Comparison of ENCODE assay signal across 42 cellular contexts in genomic region chr19:14669940-14670339, GRCh38. TPM values are rescaled to one million over a fixed set of nuclear protein-coding genes. Genes with fewer than 3 reads are reported as not detected.
"Had no signal": no experiment of that assay in that cellular context is flagged by ENCODE, and none has a peak within 500 bp of the region (broad histone marks: within the 10 kb centered on the region; RNA-seq: fewer than 3 reads in every experiment).

No MANE protein-coding gene starts in this region.

- DNase-seq: activated effector memory CD4-positive, alpha-beta T cell treated with anti-CD3 and anti-CD28 coated beads, Interleukin-2, amount 50 U/mL, for 16 hours; activated effector memory CD4-positive, alpha-beta T cell treated with Interleukin-2 at 50 U/mL for 16 hours; activated gamma-delta T cell; activated gamma-delta T cell treated with Interleukin-2 at 50 U/mL for 16 hours; activated naive CD4-positive, alpha-beta T cell; activated naive CD4-positive, alpha-beta T cell treated with anti-CD3 and anti-CD28 coated beads for 36 hours; activated naive CD4-positive, alpha-beta T cell treated with anti-CD3 and anti-CD28 coated beads, Interleukin-2, amount 10 ng/mL, durations not matched to agents 7 days and 5 days; activated naive CD4-positive, alpha-beta T cell treated with anti-CD3 and anti-CD28 coated beads, Interleukin-2, amount 50 U/mL, for 16 hours; activated naive CD4-positive, alpha-beta T cell treated with Interleukin-2 at 50 U/mL for 16 hours; activated naive CD8-positive, alpha-beta T cell treated with anti-CD3 and anti-CD28 coated beads for 36 hours; activated naive CD8-positive, alpha-beta T cell treated with anti-CD3 and anti-CD28 coated beads, Interleukin-2, amount 10 ng/mL, durations not matched to agents 7 days and 5 days; activated naive CD8-positive, alpha-beta T cell treated with anti-CD3 and anti-CD28 coated beads, Interleukin-2, amount 50 U/mL, for 24 hours; activated T-cell treated with anti-CD3 and anti-CD28 coated beads, Interleukin-2, amount 50 U/mL, for 1 hour; activated T-cell treated with anti-CD3 and anti-CD28 coated beads, Interleukin-2, amount 50 U/mL, for 24 hours; activated T-cell treated with anti-CD3 and anti-CD28 coated beads, Interleukin-2, amount 50 U/mL, for 4 hours; activated T-cell treated with anti-CD3 and anti-CD28 coated beads, Interleukin-2, amount 50 U/mL, for 48 hours; activated T-cell treated with anti-CD3 and anti-CD28 coated beads, Interleukin-2, amount 50 U/mL, for 72 hours; adrenal gland; amniotic stem cell; amygdala; anterior cingulate cortex; aorta; body of pancreas; brain microvascular endothelial cell; caudate nucleus; central memory CD4-positive, alpha-beta T cell; cerebellar nuclear complex had no signal

- H3K27me3 Mint-ChIP-seq: activated T-helper 17 cell treated with anti-CD3 and anti-CD28 coated beads, Interleukin-2, amount 50 U/mL, for 72 hours had no signal

- H3K4me3 Mint-ChIP-seq: activated naive CD4-positive, alpha-beta T cell treated with anti-CD3 and anti-CD28 coated beads for 36 hours; activated naive CD4-positive, alpha-beta T cell treated with anti-CD3 and anti-CD28 coated beads, Interleukin-2, amount 10 ng/mL, durations not matched to agents 7 days and 5 days; activated naive CD4-positive, alpha-beta T cell treated with anti-CD3 and anti-CD28 coated beads, Interleukin-2, amount 50 U/mL, for 24 hours; activated naive CD8-positive, alpha-beta T cell; activated naive CD8-positive, alpha-beta T cell treated with anti-CD3 and anti-CD28 coated beads for 36 hours; activated naive CD8-positive, alpha-beta T cell treated with anti-CD3 and anti-CD28 coated beads, Interleukin-2, amount 10 ng/mL, durations not matched to agents 7 days and 5 days; activated naive CD8-positive, alpha-beta T cell treated with anti-CD3 and anti-CD28 coated beads, Interleukin-2, amount 50 U/mL, for 24 hours; activated T-cell treated with anti-CD3 and anti-CD28 coated beads, Interleukin-2, amount 50 U/mL, for 24 hours; activated T-cell treated with anti-CD3 and anti-CD28 coated beads, Interleukin-2, amount 50 U/mL, for 4 hours; activated T-cell treated with anti-CD3 and anti-CD28 coated beads, Interleukin-2, amount 50 U/mL, for 72 hours; activated T-helper 1 cell treated with anti-CD3 and anti-CD28 coated beads, Interleukin-12 subunit alpha, Interleukin-12 subunit beta, Interleukin-2, Interleukin-4 antibody, amounts not matched to agents 30 ng/mL and 10 ng/mL and 1 ng/mL, durations not matched to agents 14 hours and 24 hours and 36 hours; activated T-helper 17 cell treated with anti-CD3 and anti-CD28 coated beads, Interleukin-2, amount 50 U/mL, for 72 hours; brain; central memory CD8-positive, alpha-beta T cell had no signal

- FAIRE-seq: astrocyte had no signal

- H3K27ac Mint-ChIP-seq: activated naive CD4-positive, alpha-beta T cell treated with anti-CD3 and anti-CD28 coated beads for 36 hours; activated naive CD4-positive, alpha-beta T cell treated with anti-CD3 and anti-CD28 coated beads, Interleukin-2, amount 10 ng/mL, durations not matched to agents 7 days and 5 days; activated naive CD4-positive, alpha-beta T cell treated with anti-CD3 and anti-CD28 coated beads, Interleukin-2, amount 50 U/mL, for 24 hours; activated naive CD4-positive, alpha-beta T cell treated with anti-CD3 and anti-CD28 coated beads, Interleukin-2, amount 50 U/mL, for 72 hours; activated naive CD8-positive, alpha-beta T cell; activated naive CD8-positive, alpha-beta T cell treated with anti-CD3 and anti-CD28 coated beads for 36 hours; activated naive CD8-positive, alpha-beta T cell treated with anti-CD3 and anti-CD28 coated beads, Interleukin-2, amount 10 ng/mL, durations not matched to agents 7 days and 5 days; activated naive CD8-positive, alpha-beta T cell treated with anti-CD3 and anti-CD28 coated beads, Interleukin-2, amount 50 U/mL, for 24 hours; activated T-cell treated with anti-CD3 and anti-CD28 coated beads, Interleukin-2, amount 50 U/mL, for 24 hours; activated T-cell treated with anti-CD3 and anti-CD28 coated beads, Interleukin-2, amount 50 U/mL, for 72 hours; activated T-helper 1 cell treated with anti-CD3 and anti-CD28 coated beads, Interleukin-12 subunit alpha, Interleukin-12 subunit beta, Interleukin-2, Interleukin-4 antibody, amounts not matched to agents 30 ng/mL and 10 ng/mL and 1 ng/mL, durations not matched to agents 14 hours and 24 hours and 36 hours; activated T-helper 17 cell treated with anti-CD3 and anti-CD28 coated beads, Interleukin-2, amount 50 U/mL, for 72 hours; activated T-helper 2 cell treated with anti-CD3 and anti-CD28 coated beads, Interferon-gamma antibody, Interleukin-2, Interleukin-4, amounts not matched to agents 10 μg/mL and 5 μg/mL and 100 μg/mL, durations not matched to agents 14 hours and 24 hours and 36 hours; brain had no signal

- H3K4me1 ChIP-seq: adrenal gland, ascending aorta, body of pancreas, breast epithelium had no signal

- H3K4me1 Mint-ChIP-seq: activated naive CD4-positive, alpha-beta T cell treated with anti-CD3 and anti-CD28 coated beads, Interleukin-2, amount 10 ng/mL, durations not matched to agents 7 days and 5 days; activated naive CD4-positive, alpha-beta T cell treated with anti-CD3 and anti-CD28 coated beads, Interleukin-2, amount 50 U/mL, for 24 hours; brain had no signal

- H3K27ac ChIP-seq: adrenal gland, ascending aorta, body of pancreas, brain microvascular endothelial cell, breast epithelium, cardiac muscle cell had no signal

- H3K9me3 ChIP-seq: adrenal gland, ascending aorta, body of pancreas had no signal

- H3K36me3 Mint-ChIP-seq: activated naive CD4-positive, alpha-beta T cell treated with anti-CD3 and anti-CD28 coated beads, Interleukin-2, amount 10 ng/mL, durations not matched to agents 7 days and 5 days; activated naive CD4-positive, alpha-beta T cell treated with anti-CD3 and anti-CD28 coated beads, Interleukin-2, amount 50 U/mL, for 24 hours; activated naive CD4-positive, alpha-beta T cell treated with anti-CD3 and anti-CD28 coated beads, Interleukin-2, amount 50 U/mL, for 72 hours; activated naive CD8-positive, alpha-beta T cell treated with anti-CD3 and anti-CD28 coated beads for 36 hours; activated naive CD8-positive, alpha-beta T cell treated with anti-CD3 and anti-CD28 coated beads, Interleukin-2, amount 10 ng/mL, durations not matched to agents 7 days and 5 days; brain had no signal

- H3K4me3 ChIP-seq: adrenal gland, ascending aorta, body of pancreas, breast epithelium, cardiac muscle cell had no signal

- H3K9me3 Mint-ChIP-seq: activated naive CD4-positive, alpha-beta T cell treated with anti-CD3 and anti-CD28 coated beads, Interleukin-2, amount 50 U/mL, for 24 hours; activated naive CD8-positive, alpha-beta T cell treated with anti-CD3 and anti-CD28 coated beads for 36 hours; activated naive CD8-positive, alpha-beta T cell treated with anti-CD3 and anti-CD28 coated beads, Interleukin-2, amount 10 ng/mL, durations not matched to agents 7 days and 5 days; activated T-helper 2 cell treated with anti-CD3 and anti-CD28 coated beads, Interferon-gamma antibody, Interleukin-2, Interleukin-4, amounts not matched to agents 10 μg/mL and 5 μg/mL and 100 μg/mL, durations not matched to agents 14 hours and 24 hours and 36 hours; central memory CD8-positive, alpha-beta T cell had no signal

- H3K36me3 ChIP-seq: adrenal gland, ascending aorta, brain microvascular endothelial cell, breast epithelium, cardiac muscle cell had no signal

- ATAC-seq: activated naive CD4-positive, alpha-beta T cell treated with anti-CD3 and anti-CD28 coated beads, Interleukin-2, amount 50 U/mL, for 72 hours; activated naive CD8-positive, alpha-beta T cell treated with anti-CD3 and anti-CD28 coated beads, Interleukin-2, amount 50 U/mL, for 24 hours; activated T-cell treated with anti-CD3 and anti-CD28 coated beads, Interleukin-2, amount 50 U/mL, for 4 hours; activated T-cell treated with anti-CD3 and anti-CD28 coated beads, Interleukin-2, amount 50 U/mL, for 72 hours; activated T-helper 17 cell treated with anti-CD3 and anti-CD28 coated beads, Interleukin-2, amount 50 U/mL, for 72 hours; body of pancreas had no signal

- H3K27me3 ChIP-seq: adrenal gland, ascending aorta, body of pancreas, brain microvascular endothelial cell, breast epithelium, cardiac muscle cell had no signal

RNA-seq across cellular contexts. Expression of gene ADGRE3, which starts 4.7 kb away (rescaled TPM):
- total RNA-seq: activated naive CD4-positive, alpha-beta T cell treated with anti-CD3 and anti-CD28 coated beads for 36 hours; activated naive CD4-positive, alpha-beta T cell treated with anti-CD3 and anti-CD28 coated beads, Interleukin-2, amount 50 U/mL, for 72 hours; activated naive CD8-positive, alpha-beta T cell treated with anti-CD3 and anti-CD28 coated beads for 36 hours; activated naive CD8-positive, alpha-beta T cell treated with anti-CD3 and anti-CD28 coated beads, Interleukin-2, amount 10 ng/mL, durations not matched to agents 7 days and 5 days; activated T-cell treated with anti-CD3 and anti-CD28 coated beads, Interleukin-2, amount 50 U/mL, for 4 hours; activated T-cell treated with anti-CD3 and anti-CD28 coated beads, Interleukin-2, amount 50 U/mL, for 72 hours; activated T-helper 1 cell treated with anti-CD3 and anti-CD28 coated beads, Interleukin-12 subunit alpha, Interleukin-12 subunit beta, Interleukin-2, Interleukin-4 antibody, amounts not matched to agents 30 ng/mL and 10 ng/mL and 1 ng/mL, durations not matched to agents 14 hours and 24 hours and 36 hours; activated T-helper 17 cell treated with anti-CD3 and anti-CD28 coated beads, Interleukin-2, amount 50 U/mL, for 72 hours; activated T-helper 2 cell treated with anti-CD3 and anti-CD28 coated beads, Interferon-gamma antibody, Interleukin-2, Interleukin-4, amounts not matched to agents 10 μg/mL and 5 μg/mL and 100 μg/mL, durations not matched to agents 14 hours and 24 hours and 36 hours; ascending aorta; astrocyte; body of pancreas; bronchial epithelial cell; cardiac muscle cell; cerebellum; chondrocyte had no signal
- polyA plus RNA-seq: adrenal gland, aorta, cardiac muscle cell had no signal
